1 cellular context compared by ENCODE assay signal in genomic region chr12:11771356-11771755, GRCh38.
TF ChIP-seq lines count a peak whose summit lies in the region.

No MANE protein-coding gene starts in this region.

TF ChIP-seq in GM23338, 12 proteins besides CTCF, POLR2A, EP300 and RAD21 (continued from another document):
- TF ChIP-seq EZH2 (IDR thresholded peaks at IDR 0.05; ENCODE audit: low read depth, unreplicated experiment) (no peak), EZH2phosphoT487 (IDR thresholded peaks at IDR 0.05; ENCODE audit: unreplicated experiment) (no peak), JUNB (IDR thresholded peaks at IDR 0.05; ENCODE audit: unreplicated experiment) (no peak)
- TF ChIP-seq, protein P1, sequence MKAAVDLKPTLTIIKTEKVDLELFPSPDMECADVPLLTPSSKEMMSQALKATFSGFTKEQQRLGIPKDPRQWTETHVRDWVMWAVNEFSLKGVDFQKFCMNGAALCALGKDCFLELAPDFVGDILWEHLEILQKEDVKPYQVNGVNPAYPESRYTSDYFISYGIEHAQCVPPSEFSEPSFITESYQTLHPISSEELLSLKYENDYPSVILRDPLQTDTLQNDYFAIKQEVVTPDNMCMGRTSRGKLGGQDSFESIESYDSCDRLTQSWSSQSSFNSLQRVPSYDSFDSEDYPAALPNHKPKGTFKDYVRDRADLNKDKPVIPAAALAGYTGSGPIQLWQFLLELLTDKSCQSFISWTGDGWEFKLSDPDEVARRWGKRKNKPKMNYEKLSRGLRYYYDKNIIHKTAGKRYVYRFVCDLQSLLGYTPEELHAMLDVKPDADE (IDR thresholded peaks at IDR 0.05), result no peak
